In the genomic region with DNA sequence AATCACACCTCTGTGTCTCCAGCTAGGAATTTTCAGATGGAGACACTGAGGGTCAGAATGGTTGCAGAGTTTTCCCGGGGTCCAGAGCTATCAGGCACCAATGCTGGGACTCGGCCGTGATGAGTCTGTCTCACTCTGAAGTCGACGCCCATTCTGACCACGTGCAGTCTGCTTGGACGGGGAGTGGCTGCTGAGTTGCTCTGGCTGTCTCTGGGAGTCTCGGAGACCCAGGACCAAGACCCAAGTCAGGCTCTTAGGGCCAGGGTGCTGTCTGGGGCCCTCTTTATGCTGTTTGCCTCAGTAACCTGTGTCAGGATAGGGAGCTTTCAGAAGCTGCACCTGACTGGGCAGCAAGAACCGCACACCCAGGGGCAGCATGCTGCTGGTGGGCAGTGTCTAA, we compare ENCODE assay signal across 18 cellular contexts. TPM values are rescaled to one million over a fixed set of nuclear protein-coding genes. Genes with fewer than 3 reads are reported as not detected.
DNase-seq lines count a peak whose midpoint lies in the region; ATAC-seq, FAIRE-seq and TF ChIP-seq lines count a peak whose summit lies in the region.
"Had no signal": no experiment of that assay in that cellular context is flagged by ENCODE, and none has a peak within 500 bp of the region (broad histone marks: within the 10 kb centered on the region; RNA-seq: fewer than 3 reads in every experiment).

No MANE protein-coding gene starts in this region.

- SMC1A ChIA-PET in GM12878 (lab: Charles Lee; ENCODE audit: uncharacterized antibody, unreplicated experiment) = no interaction called here

- H3K4me2 ChIP-seq in HCT116 (ENCODE audit: low read length) = no peak overlapping the region
- H3K4me2 ChIP-seq in GM12878 (ENCODE audit: control insufficient read depth, insufficient read depth) = no peak overlapping the region

- H3K36me3 ChIP-seq in HCT116 (ENCODE audit: control insufficient read depth in 1 of 2, insufficient read depth in 2 of 2, low read length in 2 of 2) (no peaks in the 10 kb centered on the region), GM12878 (ENCODE audit: control insufficient read depth in 2 of 2, insufficient read depth in 2 of 2, low read length in 1 of 2) (no peaks in the 10 kb centered on the region), psoas muscle (ENCODE audit: insufficient read depth in 1 of 2, low read depth in 1 of 2) (peaks cover 0 to 68% of the 10 kb centered on the region in 2 donors)

- WGBS in GM12878 (ENCODE audit: insufficient coverage, insufficient replicate concordance, low lambda C conversion rate, missing lambda C conversion rate) = 14% methylated on average over 9 of the region's 9 CpGs
- WGBS in psoas muscle, 3 donors = 18 to 35% (median 25%) methylated on average over 9 of the region's 9 CpGs

- in situ Hi-C loops in GM12878 (cut with MboI) = no loop called here

- CTCF ChIA-PET in HCT116 (lab: Charles Lee) = interaction anchor here (2.3 kb wide), 1 partner anchor 413 kb away, joined by 8 read pairs; no protein-coding TSS in a partner anchor
- CTCF ChIA-PET in GM12878 (lab: Yijun Ruan, JAX) = interaction anchor here (1.0 to 7.2 kb wide), 3 partner anchors 10 to 259 kb away, joined by 4 to 46 read pairs (median 4); a partner anchor contains a TSS

- ATAC-seq in HCT116 = peak; percentile 39; the same call in 1 of the 2 replicates
- no peak for ATAC-seq in GM12878
- no peak for ATAC-seq in psoas muscle
- ATAC-seq in omental fat pad (ENCODE audit: low FRiP score) = no peak

- H3K4me1 ChIP-seq in HCT116 (ENCODE audit: control insufficient read depth in 1 of 2, insufficient read depth in 2 of 2, low read length in 2 of 2) (peaks cover 2 to 9% of the 10 kb centered on the region in 2 experiments; a peak in 3 of 4 replicates), GM12878 (ENCODE audit: control insufficient read depth, insufficient read depth, low read length) (no peaks in the 10 kb centered on the region), psoas muscle (peaks cover 45% of the 10 kb centered on the region)

- no peak for TF ChIP-seq RAD21 in HCT116 (IDR thresholded peaks at IDR 0.05; ENCODE audit: low read depth)
- TF ChIP-seq RAD21 in GM12878 (IDR thresholded peaks at IDR 0.05; ENCODE audit: insufficient read depth, low read depth, low read length) = no peak

- intact Hi-C loops in HCT116 (cut with micrococcal nuclease) (no loop called here), GM12878 (cut with micrococcal nuclease; ENCODE audit: unreplicated experiment) (no loop called here), psoas muscle (cut with DNase I) (no loop called here)

- H3K9ac ChIP-seq in HCT116 (ENCODE audit: low read length) (no peak overlapping the region), GM12878 (ENCODE audit: control insufficient read depth, insufficient read depth, low read length) (no peak overlapping the region)

- TF ChIP-seq CTCF in HCT116 (IDR thresholded peaks at IDR 0.05 in 2 of 3, conservative IDR thresholded peaks at IDR 0.05 in 1 of 3; ENCODE audit: borderline replicate concordance in 1 of 3, insufficient read depth in 1 of 3, low read depth in 2 of 3, low read length in 2 of 3) (no peak), GM12878 (IDR thresholded peaks at IDR 0.05 in 2 of 3, conservative IDR thresholded peaks at IDR 0.05 in 1 of 3; ENCODE audit: control insufficient read depth in 2 of 3, extremely low read depth in 1 of 3, insufficient read depth in 1 of 3, low read depth in 3 of 3, low read length in 3 of 3) (no peak), psoas muscle (IDR thresholded peaks at IDR 0.05) (no peak), omental fat pad (IDR thresholded peaks at IDR 0.05) (no peak)

- RAD21 ChIA-PET in HCT116 (lab: Charles Lee; ENCODE audit: low non-redundant PET in 1 of 2, low total read pairs in 2 of 2, uncharacterized antibody in 2 of 2, unreplicated experiment in 2 of 2) = no interaction called here
- RAD21 ChIA-PET in GM12878 (lab: Charles Lee; ENCODE audit: unreplicated experiment) = no interaction called here

- H4K20me1 ChIP-seq in HCT116 (ENCODE audit: insufficient read depth) (no peaks in the 10 kb centered on the region), GM12878 (ENCODE audit: control insufficient read depth, insufficient read depth) (no peaks in the 10 kb centered on the region)

- BruUV-seq in HCT116 (replicated peaks; lab: Mats Ljungman, UMichigan) (no TSS peak), GM12878 (replicated peaks; lab: Mats Ljungman, UMichigan) (no TSS peak)

- H3K27ac ChIP-seq in HCT116 (ENCODE audit: low read depth, low read length) = no peak overlapping the region
- H3K27ac ChIP-seq in GM12878 (ENCODE audit: control insufficient read depth, insufficient read depth) = no peak overlapping the region
- H3K27ac ChIP-seq in psoas muscle = peak overlapping the region; percentile 100
- H3K27ac ChIP-seq: C4-2B had no signal

- H3K9me3 ChIP-seq in HCT116 (ENCODE audit: control insufficient read depth in 1 of 2, insufficient read depth in 1 of 2, low read depth in 1 of 2, low read length in 2 of 2) (no peaks in the 10 kb centered on the region), GM12878 (replicated peaks; ENCODE audit: control insufficient read depth, insufficient read depth, low read length) (no peaks in the 10 kb centered on the region), psoas muscle (no peaks in the 10 kb centered on the region)

- H3K4me3 ChIP-seq in HCT116 (replicated peaks in 1 of 2; ENCODE audit: low read depth in 1 of 2, low read length in 2 of 2) (no peak overlapping the region), GM12878 (no peak overlapping the region), psoas muscle (peak overlapping the region; percentile 72)

- POLR2A ChIA-PET in HCT116 (lab: Charles Lee) (no interaction called here), GM12878 (lab: Charles Lee) (no interaction called here)

- no peaks in the 10 kb centered on the region for H3K79me2 ChIP-seq in HCT116 (ENCODE audit: insufficient read depth, low read length)
- no peaks in the 10 kb centered on the region for H3K79me2 ChIP-seq in GM12878 (ENCODE audit: control insufficient read depth, insufficient read depth, low read length)

- H3K27me3 ChIP-seq in HCT116 (ENCODE audit: insufficient read depth, low read length) (peaks cover 6% of the 10 kb centered on the region; the same call in 1 of the 2 replicates), GM12878 (replicated peaks in 1 of 2; ENCODE audit: control insufficient read depth in 2 of 2, insufficient read depth in 2 of 2, low read length in 1 of 2) (no peaks in the 10 kb centered on the region; a peak in 1 of 4 replicates), psoas muscle (ENCODE audit: insufficient read depth in 3 of 3, low read length in 2 of 3) (no peaks in the 10 kb centered on the region)

- no peak for TF ChIP-seq POLR2A in HCT116 (IDR thresholded peaks at IDR 0.05; ENCODE audit: borderline replicate concordance, extremely low read depth, insufficient read depth, insufficient read length)
- TF ChIP-seq POLR2A in GM12878 (IDR thresholded peaks at IDR 0.05; ENCODE audit: low read depth, low read length) = no peak

- FAIRE-seq in GM12878 (lab: Jason Lieb, UNC) = no peak
- FAIRE-seq: A204.1, GM12891, GM19239 had no signal

- no peaks in the 10 kb centered on the region for H3K9me2 ChIP-seq in HCT116 (ENCODE audit: insufficient read depth)

- no peak for TF ChIP-seq EP300 in GM12878 (IDR thresholded peaks at IDR 0.05; ENCODE audit: borderline replicate concordance in 1 of 2, control insufficient read depth in 1 of 2, low read depth in 2 of 2, low read length in 2 of 2)

- H2AFZ ChIP-seq in HCT116 (ENCODE audit: low read depth, low read length, poor library complexity, severe bottlenecking) = no peak overlapping the region
- no peak overlapping the region for H2AFZ ChIP-seq in GM12878 (ENCODE audit: control insufficient read depth, low read depth, low read length)

- DNase-seq in NCI-H748 (lab: John Stamatoyannopoulos, UW; ENCODE audit: unreplicated experiment) = peak; percentile 13
- DNase-seq in NCI-H748 treated with DMSO at 0.1 percent for 48 hours (lab: John Stamatoyannopoulos, UW) = no peak
- DNase-seq in HCT116 (ENCODE audit: low read depth, low spot score) = no peak
- DNase-seq in GM12878 (ENCODE audit: low read depth, low spot score) = no peak
- peak in 1 of 2 donors; percentile 80 for DNase-seq in psoas muscle
- no peak for DNase-seq in omental fat pad (ENCODE audit: low spot score)
- no peak for DNase-seq in NAMALWA (ENCODE audit: low spot score)
- no peak for DNase-seq in NOMO-1 treated with dmso at 0.1 percent for 144 hours (lab: John Stamatoyannopoulos, UW; ENCODE audit: unreplicated experiment)
- DNase-seq: GOT3, NCI-H1417 treated with DMSO at 0.1 percent for 48 hours, NCI-H2029 treated with DMSO at 0.1 percent for 48 hours, NCI-H226, NCI-H526 treated with DMSO at 0.1 percent for 48 hours, SHP77 had no signal

RNA-seq across cellular contexts. Expression of a gene that starts 4.6 kb away (rescaled TPM):
- total RNA-seq in HCT116 (2021; ENCODE audit: unreplicated experiment) (not detected), GM12878 (2014; rRNA removed) (not detected in 2 replicates), GM12878 (2014; rRNA removed; fragmentation: Illumina TruSeq; extraction: Trizol) (not detected in 2 replicates), GM12878 (2021) (not detected in 2 replicates), psoas muscle (100 to 1,000 TPM; 113 to 363 (median 306) TPM), omental fat pad (1 to 10 TPM in 1 of 4 donors, under 1 TPM in 3; 0.19 to 2.2 (median 0.45) TPM)
- 0.02 TPM in 1 of 2 replicates, not detected in the other for polyA plus RNA-seq in HCT116 (2012)
- total RNA-seq in GM12878 (2013; cell fraction: nucleolus; rRNA removed) = not detected in 2 replicates
- polyA plus RNA-seq in GM12878 (2011; ENCODE audit: low read depth) = not detected
- polyA plus RNA-seq in GM12878 (2011; rRNA removed) (0.15 TPM in 1 of 2 replicates, not detected in the other), GM12878 (2014; fragmentation: Illumina TruSeq; extraction: Trizol) (not detected in 2 replicates), GM12878 (2014; fragmentation: Nextera tagmentation; extraction: Ambion mirVana) (under 1 TPM in 1 of 2 experiments, not detected in 1; 0.02 TPM), GM12878 (2014; rRNA removed) (not detected in 2 replicates), GM12878 (2016; fragmentation: Nextera tagmentation; extraction: Ambion mirVana) (under 1 TPM in 1 of 2 experiments, not detected in 1; 0.09 TPM), psoas muscle (100 to 1,000 TPM in 2 of 3 donors, 10 to 100 TPM in 1; 95.7 to 220 (median 175) TPM)
- polyA plus RNA-seq in GM12878 (2011; cell fraction: cytosol; rRNA removed) = 0.01 TPM in 1 of 2 replicates, not detected in the other
- polyA plus RNA-seq in GM12878 (2011; cell fraction: nucleus; rRNA removed) = not detected in 2 replicates
- polyA plus RNA-seq in GM12878 (2012) = not detected in 2 replicates
- polyA minus RNA-seq in GM12878 (2011; rRNA and poly(A)+ RNA removed) = not detected in 2 replicates
- not detected in 2 replicates for polyA minus RNA-seq in GM12878 (2011; cell fraction: cytosol; rRNA and poly(A)+ RNA removed)
- polyA minus RNA-seq in GM12878 (2011; cell fraction: nucleus; rRNA and poly(A)+ RNA removed) = not detected in 2 replicates

RNA-seq across cellular contexts. Expression of a gene that starts 30.6 kb away (rescaled TPM):
- total RNA-seq in HCT116 (2021; ENCODE audit: unreplicated experiment) (95.1 TPM), GM12878 (2014; rRNA removed) (40.6 and 44.0 TPM in 2 replicates), GM12878 (2014; rRNA removed; fragmentation: Illumina TruSeq; extraction: Trizol) (54.5 and 60.1 TPM in 2 replicates), GM12878 (2021) (80.6 and 90.2 TPM in 2 replicates), psoas muscle (100 to 1,000 TPM; 118 to 184 (median 145) TPM), omental fat pad (10 to 100 TPM; 10.4 to 19.6 (median 15.5) TPM)
- 128 and 169 TPM in 2 replicates for polyA plus RNA-seq in HCT116 (2012)
- 12.7 and 13.3 TPM in 2 replicates for total RNA-seq in GM12878 (2013; cell fraction: nucleolus; rRNA removed)
- 7.9 TPM for polyA plus RNA-seq in GM12878 (2011; ENCODE audit: low read depth)
- polyA plus RNA-seq in GM12878 (2011; rRNA removed) (37.1 and 44.3 TPM in 2 replicates), GM12878 (2014; fragmentation: Illumina TruSeq; extraction: Trizol) (27.3 and 61.8 TPM in 2 replicates), GM12878 (2014; fragmentation: Nextera tagmentation; extraction: Ambion mirVana) (100 to 1,000 TPM; 433 to 478 TPM), GM12878 (2014; rRNA removed) (43.5 and 44.2 TPM in 2 replicates), GM12878 (2016; fragmentation: Nextera tagmentation; extraction: Ambion mirVana) (100 to 1,000 TPM; 206 to 230 TPM), psoas muscle (100 to 1,000 TPM; 129 to 158 (median 141) TPM)
- polyA plus RNA-seq in GM12878 (2011; cell fraction: cytosol; rRNA removed) = 12.9 and 21.3 TPM in 2 replicates
- polyA plus RNA-seq in GM12878 (2011; cell fraction: nucleus; rRNA removed) = 11.8 and 18.5 TPM in 2 replicates
- polyA plus RNA-seq in GM12878 (2012) = 56.3 and 86.6 TPM in 2 replicates
- polyA minus RNA-seq in GM12878 (2011; rRNA and poly(A)+ RNA removed) = 6.4 and 8.3 TPM in 2 replicates
- 7.2 and 16.2 TPM in 2 replicates for polyA minus RNA-seq in GM12878 (2011; cell fraction: cytosol; rRNA and poly(A)+ RNA removed)
- polyA minus RNA-seq in GM12878 (2011; cell fraction: nucleus; rRNA and poly(A)+ RNA removed) = 4.1 and 5.9 TPM in 2 replicates

RNA-seq across cellular contexts. Expression of a gene that starts 46.8 kb away (rescaled TPM):
- 43.9 TPM for total RNA-seq in HCT116 (2021; ENCODE audit: unreplicated experiment)
- 27.4 and 28.0 TPM in 2 replicates for polyA plus RNA-seq in HCT116 (2012)
- 70.2 and 77.1 TPM in 2 replicates for total RNA-seq in GM12878 (2013; cell fraction: nucleolus; rRNA removed)
- 25.8 and 26.5 TPM in 2 replicates for total RNA-seq in GM12878 (2014; rRNA removed)
- total RNA-seq in GM12878 (2014; rRNA removed; fragmentation: Illumina TruSeq; extraction: Trizol) = 23.0 and 25.8 TPM in 2 replicates
- 30.4 and 35.2 TPM in 2 replicates for total RNA-seq in GM12878 (2021)
- polyA plus RNA-seq in GM12878 (2011; ENCODE audit: low read depth) = 15.5 TPM
- polyA plus RNA-seq in GM12878 (2011; rRNA removed) = 47.1 and 50.1 TPM in 2 replicates
- 29.2 and 32.0 TPM in 2 replicates for polyA plus RNA-seq in GM12878 (2011; cell fraction: cytosol; rRNA removed)
- polyA plus RNA-seq in GM12878 (2011; cell fraction: nucleus; rRNA removed) = 125 and 133 TPM in 2 replicates
- polyA plus RNA-seq in GM12878 (2012) = 24.8 and 24.9 TPM in 2 replicates
- 13.5 and 22.6 TPM in 2 replicates for polyA plus RNA-seq in GM12878 (2014; fragmentation: Illumina TruSeq; extraction: Trizol)
- polyA plus RNA-seq in GM12878 (2014; fragmentation: Nextera tagmentation; extraction: Ambion mirVana) = 1 to 10 TPM in 1 of 2 experiments, under 1 TPM in 1; 0.45 to 1.2 TPM
- polyA plus RNA-seq in GM12878 (2014; rRNA removed) = 30.0 and 33.8 TPM in 2 replicates
- 10 to 100 TPM in 1 of 2 experiments, 1 to 10 TPM in 1; 5.9 to 14.0 TPM for polyA plus RNA-seq in GM12878 (2016; fragmentation: Nextera tagmentation; extraction: Ambion mirVana)
- polyA minus RNA-seq in GM12878 (2011; rRNA and poly(A)+ RNA removed) = 20.0 and 35.0 TPM in 2 replicates
- polyA minus RNA-seq in GM12878 (2011; cell fraction: cytosol; rRNA and poly(A)+ RNA removed) = 11.6 TPM in 2 replicates
- polyA minus RNA-seq in GM12878 (2011; cell fraction: nucleus; rRNA and poly(A)+ RNA removed) = 51.3 and 64.4 TPM in 2 replicates
- total RNA-seq in psoas muscle = 10 to 100 TPM; 21.3 to 38.8 (median 24.5) TPM
- polyA plus RNA-seq in psoas muscle = 10 to 100 TPM; 37.3 to 63.3 (median 45.0) TPM
- 10 to 100 TPM; 25.8 to 75.0 (median 40.4) TPM for total RNA-seq in omental fat pad

Comparison
In these comparisons a context has a peak if more than half of its experiments do, and no peak if none do; other contexts are left out.
1. RNA of a gene that starts 4.6 kb away (total RNA-seq): 113 to 363 TPM in psoas muscle; 0.19 to 2.2 TPM in omental fat pad, not detected in HCT116 (single experiment) and not detected in GM12878; every median in the first group is over 10 times any median in the second.